8 cellular contexts compared by ENCODE assay signal in genomic region chr5:99104538-99105132, GRCh38.
DNase-seq lines count a peak whose midpoint lies in the region; ATAC-seq and TF ChIP-seq lines count a peak whose summit lies in the region.

No MANE protein-coding gene starts in this region.

- no peak overlapping the region for H3K4me3 Mint-ChIP-seq in activated naive CD8-positive, alpha-beta T cell treated with anti-CD3 and anti-CD28 coated beads, Interleukin-2, amount 50 U/mL, for 24 hours

- H3K4me3 ChIP-seq in astrocyte of the spinal cord (ENCODE audit: low read depth, low read length) (no peak overlapping the region), kidney epithelial cell (ENCODE audit: low read depth, low read length) (no peak overlapping the region)

- TF ChIP-seq CTCF in GM20000 (IDR thresholded peaks at IDR 0.05; ENCODE audit: extremely low read depth, missing control alignments) (peak; percentile 8), astrocyte of the spinal cord (IDR thresholded peaks at IDR 0.05; ENCODE audit: low read depth, low read length) (peak; percentile 49), kidney epithelial cell (IDR thresholded peaks at IDR 0.05; ENCODE audit: insufficient read depth, low read length, poor library complexity, severe bottlenecking) (peak; percentile 54), omental fat pad (IDR thresholded peaks at IDR 0.05) (no peak)

- H3K27ac Mint-ChIP-seq in activated naive CD8-positive, alpha-beta T cell treated with anti-CD3 and anti-CD28 coated beads, Interleukin-2, amount 50 U/mL, for 24 hours: no peak overlapping the region

- H3K27me3 ChIP-seq in kidney epithelial cell (ENCODE audit: control insufficient read depth, insufficient read depth, low read length): no peaks in the 10 kb centered on the region

- no peaks in the 10 kb centered on the region for H3K36me3 ChIP-seq in kidney epithelial cell (ENCODE audit: control insufficient read depth, insufficient read depth, low read length)

- DNase-seq in AML-193 (lab: John Stamatoyannopoulos, UW) (peak; percentile 21 to 28), GM20000 (ENCODE audit: low spot score) (peak; percentile 12), NCI-H2196 (lab: John Stamatoyannopoulos, UW; ENCODE audit: unreplicated experiment) (peak; percentile 67), astrocyte of the spinal cord (ENCODE audit: low read depth, low spot score) (peak; percentile 53), kidney epithelial cell (ENCODE audit: low read depth) (no peak), omental fat pad (ENCODE audit: low spot score) (no peak), amygdala (lab: John Stamatoyannopoulos, UW) (no peak)
- no peak for DNase-seq in activated naive CD8-positive, alpha-beta T cell treated with anti-CD3 and anti-CD28 coated beads, Interleukin-2, amount 50 U/mL, for 24 hours

- no peak for ATAC-seq in omental fat pad (ENCODE audit: low FRiP score)
- no peak for ATAC-seq in activated naive CD8-positive, alpha-beta T cell treated with anti-CD3 and anti-CD28 coated beads, Interleukin-2, amount 50 U/mL, for 24 hours

- no peaks in the 10 kb centered on the region for H3K36me3 Mint-ChIP-seq in activated naive CD8-positive, alpha-beta T cell treated with anti-CD3 and anti-CD28 coated beads, Interleukin-2, amount 50 U/mL, for 24 hours (ENCODE audit: low read depth)

- no peaks in the 10 kb centered on the region for H3K27me3 Mint-ChIP-seq in activated naive CD8-positive, alpha-beta T cell treated with anti-CD3 and anti-CD28 coated beads, Interleukin-2, amount 50 U/mL, for 24 hours

- in situ Hi-C loops in astrocyte of the spinal cord (cut with HindIII; ENCODE audit: low sequenced_read_pairs): no loop called here

- no peaks in the 10 kb centered on the region for H3K9me3 Mint-ChIP-seq in activated naive CD8-positive, alpha-beta T cell treated with anti-CD3 and anti-CD28 coated beads, Interleukin-2, amount 50 U/mL, for 24 hours

- no peaks in the 10 kb centered on the region for H3K4me1 Mint-ChIP-seq in activated naive CD8-positive, alpha-beta T cell treated with anti-CD3 and anti-CD28 coated beads, Interleukin-2, amount 50 U/mL, for 24 hours

Comparison
In these comparisons a context has a peak if more than half of its experiments do, and no peak if none do; other contexts are left out.
1. DNase-seq: peak in AML-193 (2 of 2), GM20000 (single experiment), NCI-H2196 (single experiment) and astrocyte of the spinal cord (single experiment); none in kidney epithelial cell (single experiment), omental fat pad (single experiment), amygdala (0 of 56) and activated naive CD8-positive, alpha-beta T cell treated with anti-CD3 and anti-CD28 coated beads, Interleukin-2, amount 50 U/mL, for 24 hours (single experiment).
2. CTCF ChIP-seq: peak in GM20000 (single experiment), astrocyte of the spinal cord (single experiment) and kidney epithelial cell (single experiment); none in omental fat pad (0 of 3).